In the genomic region with DNA sequence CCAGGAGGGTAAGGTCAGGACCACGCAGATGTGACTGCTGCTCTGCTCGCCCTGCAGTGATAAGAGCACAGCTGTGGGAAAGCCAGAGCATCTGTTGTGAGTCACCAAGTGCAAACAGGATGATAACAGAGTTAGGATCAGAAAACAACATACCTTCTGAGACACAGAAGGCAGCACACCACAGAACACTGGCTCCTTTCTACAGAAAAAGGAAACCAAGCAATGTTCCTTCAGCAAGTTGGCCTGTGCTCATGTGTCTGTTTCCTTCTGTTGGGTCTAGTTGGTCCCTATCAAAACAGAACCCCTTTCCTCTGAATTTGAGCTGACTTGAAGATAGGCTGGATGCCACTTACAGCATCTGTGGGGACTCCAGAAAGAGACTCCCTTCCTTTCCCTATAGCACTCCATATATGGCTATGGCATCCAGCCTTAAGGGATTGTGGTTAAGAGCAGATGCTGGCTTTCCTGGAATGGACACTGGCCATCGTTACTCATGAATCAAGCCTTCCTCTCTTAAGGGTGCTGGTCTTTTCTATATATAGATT, we compare ENCODE assay signal across 10 cellular contexts.
DNase-seq lines count a peak whose midpoint lies in the region; ATAC-seq and TF ChIP-seq lines count a peak whose summit lies in the region.
"Had no signal": no experiment of that assay in that cellular context is flagged by ENCODE, and none has a peak within 500 bp of the region (broad histone marks: within the 10 kb centered on the region; RNA-seq: fewer than 3 reads in every experiment).

No MANE protein-coding gene starts in this region.

- H3K4me3 ChIP-seq in cardiac muscle cell (no peak overlapping the region), aorta (ENCODE audit: low read length in 2 of 2) (no peak overlapping the region), stomach (no peak overlapping the region)

- 39 to 52% methylated on average over 3 of the region's 3 CpGs for WGBS in aorta, 2 donors
- WGBS in stomach, 5 donors: 24 to 58% (median 48%) methylated on average over 3 of the region's 3 CpGs

- TF ChIP-seq CTCF in cardiac muscle cell (IDR thresholded peaks at IDR 0.05; ENCODE audit: low read depth, low read length): no peak
- TF ChIP-seq CTCF in stomach (IDR thresholded peaks at IDR 0.05): no peak

- no peak for TF ChIP-seq POLR2A in stomach (IDR thresholded peaks at IDR 0.05)

- DNase-seq in AG08395 (ENCODE audit: low spot score) (peak; percentile 63), H4 (ENCODE audit: low spot score) (peak; percentile 91), cardiac muscle cell (ENCODE audit: low read depth in 1 of 2, low spot score in 1 of 2) (peak; percentile 58 to 96), mesenteric fat pad (ENCODE audit: low spot score) (no peak), aorta (no peak), stomach (no peak)
- DNase-seq: activated B cell treated with CpG ODN at 0.5 μM for 24 hours; stimulated activated CD4-positive, alpha-beta T cell treated with anti-CD3 and anti-CD28 coated beads, Interleukin-15, amount 100 ng/mL, for 24 hours had no signal

- H3K9me3 ChIP-seq in cardiac muscle cell (ENCODE audit: low read depth) (no peaks in the 10 kb centered on the region), aorta (ENCODE audit: control insufficient read depth, low read length) (no peaks in the 10 kb centered on the region), stomach (no peaks in the 10 kb centered on the region)

- H3K27ac ChIP-seq in cardiac muscle cell: peak overlapping the region; percentile 92
- no peak overlapping the region for H3K27ac ChIP-seq in aorta (ENCODE audit: low read depth in 1 of 2, low read length in 2 of 2)
- no peak overlapping the region for H3K27ac ChIP-seq in stomach

- no peaks in the 10 kb centered on the region for H3K36me3 ChIP-seq in cardiac muscle cell
- no peaks in the 10 kb centered on the region for H3K36me3 ChIP-seq in aorta (ENCODE audit: control insufficient read depth in 1 of 2, insufficient read depth in 2 of 2, low read length in 1 of 2)
- no peaks in the 10 kb centered on the region for H3K36me3 ChIP-seq in stomach

- H3K27me3 ChIP-seq in cardiac muscle cell (no peaks in the 10 kb centered on the region), aorta (ENCODE audit: control insufficient read depth in 1 of 2, insufficient read depth in 2 of 2, low read length in 1 of 2) (no peaks in the 10 kb centered on the region), stomach (no peaks in the 10 kb centered on the region)

- intact Hi-C loops in aorta (cut with DNase I) (no loop called here), stomach (cut with DNase I; ENCODE audit: low total_unique reads) (no loop called here)

- no peak for TF ChIP-seq EP300 in stomach (IDR thresholded peaks at IDR 0.05)

- H3K4me1 ChIP-seq in cardiac muscle cell (ENCODE audit: low read depth) (peaks cover 11% of the 10 kb centered on the region), aorta (ENCODE audit: control insufficient read depth in 1 of 2, insufficient read depth in 2 of 2, low read length in 2 of 2) (no peaks in the 10 kb centered on the region), stomach (peaks cover 0 to 11% (median 0%) of the 10 kb centered on the region in 4 donors)

- peak; percentile 91 for ATAC-seq in SK-N-SH treated with all-trans-retinoic acid at 6 μM for 48 hours
- ATAC-seq in aorta (ENCODE audit: low FRiP score): no peak
- no peak for ATAC-seq in activated CD4-positive, CD25-positive, alpha-beta regulatory T cell treated with anti-CD3 and anti-CD28 coated beads, Interleukin-2, amount 50 U/mL, for 24 hours

TF ChIP-seq in SK-N-SH treated with all-trans-retinoic acid at 6 μM for 48 hours, 23 proteins besides CTCF, POLR2A, EP300 and RAD21:
- TF ChIP-seq TSHZ2 (CRISPR knock-in tag; IDR thresholded peaks at IDR 0.05) (no peak), RARB (CRISPR knock-in tag; IDR thresholded peaks at IDR 0.05) (no peak), SNAI2 (CRISPR knock-in tag; IDR thresholded peaks at IDR 0.05) (no peak; the same call in 1 of the 2 replicates), GLIS3 (CRISPR knock-in tag; IDR thresholded peaks at IDR 0.05) (no peak), ZC3H10 (CRISPR knock-in tag; IDR thresholded peaks at IDR 0.05) (no peak), ZFP3 (CRISPR knock-in tag; IDR thresholded peaks at IDR 0.05) (0 out of 2 replicates have a peak, but pooled peaks have one; percentile 14), CSDC2 (CRISPR knock-in tag; IDR thresholded peaks at IDR 0.05) (0 out of 2 replicates have a peak, but pooled peaks have one; percentile 36), ARNTL (CRISPR knock-in tag; IDR thresholded peaks at IDR 0.05; ENCODE audit: borderline replicate concordance, low read depth) (no peak), BACH2 (CRISPR knock-in tag; IDR thresholded peaks at IDR 0.05; ENCODE audit: borderline replicate concordance) (no peak), PPARA (CRISPR knock-in tag; IDR thresholded peaks at IDR 0.05; ENCODE audit: borderline replicate concordance) (no peak), ISL1 (CRISPR knock-in tag; IDR thresholded peaks at IDR 0.05) (no peak), PATZ1 (CRISPR knock-in tag; IDR thresholded peaks at IDR 0.05; ENCODE audit: borderline replicate concordance) (no peak), TOX (CRISPR knock-in tag; IDR thresholded peaks at IDR 0.05; ENCODE audit: borderline replicate concordance) (no peak), ZNF565 (CRISPR knock-in tag; conservative IDR thresholded peaks at IDR 0.05; ENCODE audit: low read depth) (no peak), TCF4 (CRISPR knock-in tag; IDR thresholded peaks at IDR 0.05; ENCODE audit: borderline replicate concordance) (peak; percentile 52; the same call in 1 of the 2 replicates), ZFP30 (CRISPR knock-in tag; IDR thresholded peaks at IDR 0.05) (no peak), ESRRG (CRISPR knock-in tag; IDR thresholded peaks at IDR 0.05) (no peak), ZNF8 (CRISPR knock-in tag; IDR thresholded peaks at IDR 0.05) (no peak)
- TF ChIP-seq, protein P1, sequence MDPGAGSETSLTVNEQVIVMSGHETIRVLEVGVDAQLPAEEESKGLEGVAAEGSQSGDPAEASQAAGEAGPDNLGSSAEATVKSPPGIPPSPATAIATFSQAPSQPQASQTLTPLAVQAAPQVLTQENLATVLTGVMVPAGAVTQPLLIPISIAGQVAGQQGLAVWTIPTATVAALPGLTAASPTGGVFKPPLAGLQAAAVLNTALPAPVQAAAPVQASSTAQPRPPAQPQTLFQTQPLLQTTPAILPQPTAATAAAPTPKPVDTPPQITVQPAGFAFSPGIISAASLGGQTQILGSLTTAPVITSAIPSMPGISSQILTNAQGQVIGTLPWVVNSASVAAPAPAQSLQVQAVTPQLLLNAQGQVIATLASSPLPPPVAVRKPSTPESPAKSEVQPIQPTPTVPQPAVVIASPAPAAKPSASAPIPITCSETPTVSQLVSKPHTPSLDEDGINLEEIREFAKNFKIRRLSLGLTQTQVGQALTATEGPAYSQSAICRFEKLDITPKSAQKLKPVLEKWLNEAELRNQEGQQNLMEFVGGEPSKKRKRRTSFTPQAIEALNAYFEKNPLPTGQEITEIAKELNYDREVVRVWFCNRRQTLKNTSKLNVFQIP (CRISPR knock-in tag; IDR thresholded peaks at IDR 0.05; ENCODE audit: borderline replicate concordance, low read depth): no peak
TF ChIP-seq in SK-N-SH treated with all-trans-retinoic acid at 6 μM for 48 hours: peak in this region for 3.

Comparison
In these comparisons a context has a peak if more than half of its experiments do, and no peak if none do; other contexts are left out.
1. DNase-seq: peak in AG08395 (single experiment), H4 (single experiment) and cardiac muscle cell (2 of 2); none in mesenteric fat pad (single experiment), aorta (0 of 2) and stomach (single experiment).